ENCODE assay signal across 10 cellular contexts in the genomic region with DNA sequence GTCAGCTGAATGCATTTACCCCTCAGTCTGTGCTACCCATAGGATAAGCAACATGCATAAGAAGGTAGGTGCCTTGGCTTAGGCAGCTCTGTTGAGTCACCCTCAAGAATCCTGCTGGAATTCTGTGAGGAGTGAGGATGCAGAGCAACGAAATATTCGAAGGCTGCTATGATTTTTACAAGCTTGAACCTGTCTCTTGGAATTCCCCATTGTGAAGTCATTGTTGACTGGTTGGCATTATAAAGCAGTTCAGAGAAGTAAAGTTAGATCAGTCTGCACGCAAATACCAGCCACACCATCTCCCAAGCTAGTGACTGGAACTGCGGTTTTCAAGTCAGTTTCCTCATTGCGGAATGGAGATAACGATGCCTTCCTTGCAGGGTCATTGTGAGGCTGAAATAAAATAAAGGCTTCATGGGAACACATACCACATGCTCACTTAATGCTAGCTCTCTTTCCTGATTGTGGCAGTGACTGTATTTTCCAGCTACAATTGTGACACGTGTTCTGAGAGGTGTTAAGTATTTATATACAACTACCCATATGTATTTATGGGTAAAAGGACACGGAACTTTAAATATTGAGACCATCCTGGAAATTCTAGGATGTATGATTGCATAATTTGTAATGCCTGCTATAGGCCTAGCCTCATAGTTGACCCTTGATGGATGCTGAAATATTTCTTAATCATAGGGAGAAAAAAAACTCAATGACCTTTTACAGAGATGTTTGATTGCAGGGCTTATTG.
DNase-seq lines count a peak whose midpoint lies in the region; ATAC-seq and TF ChIP-seq lines count a peak whose summit lies in the region.
"Had no signal": no experiment of that assay in that cellular context is flagged by ENCODE, and none has a peak within 500 bp of the region (broad histone marks: within the 10 kb centered on the region; RNA-seq: fewer than 3 reads in every experiment).

No MANE protein-coding gene starts in this region.

- H3K4me2 ChIP-seq in trophoblast cell (ENCODE audit: low read length) (no peak overlapping the region), GM23338 (no peak overlapping the region)

- no peak overlapping the region for H3K4ac ChIP-seq in trophoblast cell (ENCODE audit: low read depth, low read length)

- H3K4me1 ChIP-seq in ascending aorta (peaks cover 0 to 34% of the 10 kb centered on the region in 2 donors), trophoblast cell (ENCODE audit: control insufficient read depth in 1 of 2, insufficient read depth in 2 of 2, low read length in 2 of 2) (peaks cover 10 to 16% of the 10 kb centered on the region in 2 experiments), GM23338 (ENCODE audit: insufficient read depth) (peaks cover 49% of the 10 kb centered on the region)

- TF ChIP-seq CTCF in ascending aorta (IDR thresholded peaks at IDR 0.05): no peak
- TF ChIP-seq CTCF in GM23338 (conservative IDR thresholded peaks at IDR 0.05; ENCODE audit: low read depth in 2 of 2): no peak

- H3K4me3 ChIP-seq in ascending aorta: no peak overlapping the region
- no peak overlapping the region for H3K4me3 ChIP-seq in trophoblast cell (ENCODE audit: low read depth, low read length)
- no peak overlapping the region for H3K4me3 ChIP-seq in GM23338
- H3K4me3 ChIP-seq: body of pancreas had no signal

- H3K9me3 ChIP-seq in ascending aorta (no peaks in the 10 kb centered on the region), trophoblast cell (ENCODE audit: insufficient read depth, low read depth, low read length) (no peaks in the 10 kb centered on the region)
- H3K9me3 ChIP-seq: body of pancreas had no signal

- intact Hi-C loops in ascending aorta (cut with DNase I): no loop called here

- H3K4me3 Mint-ChIP-seq in IgD-negative memory B cell (peak overlapping the region in 3 of 4 donors; percentile 23 to 83 (median 76)), GM23338 (no peak overlapping the region)

- no peak overlapping the region for H2BK5ac ChIP-seq in trophoblast cell (ENCODE audit: low read depth, low read length, poor library complexity)

- H3K36me3 Mint-ChIP-seq in IgD-negative memory B cell (peaks cover 5% of the 10 kb centered on the region), GM23338 (ENCODE audit: low read depth) (no peaks in the 10 kb centered on the region)

- H3K9ac ChIP-seq in trophoblast cell (ENCODE audit: low read length): no peak overlapping the region

- no peak overlapping the region for H2BK12ac ChIP-seq in trophoblast cell (ENCODE audit: low read length)

- H3K9me3 Mint-ChIP-seq in IgD-negative memory B cell: no peaks in the 10 kb centered on the region
- no peaks in the 10 kb centered on the region; the same call in 2 of the 3 replicates for H3K9me3 Mint-ChIP-seq in GM23338

- H3K4me1 Mint-ChIP-seq in IgD-negative memory B cell (peaks cover 51 to 79% (median 69%) of the 10 kb centered on the region in 3 donors), GM23338 (peaks cover 58% of the 10 kb centered on the region)

- DNase-seq in ascending aorta (ENCODE audit: low spot score in 2 of 2) (no peak), trophoblast cell (peak; percentile 73 to 86), GM23338 (ENCODE audit: low spot score) (no peak), cerebellar nuclear complex (lab: John Stamatoyannopoulos, UW) (no peak), NCI-H510A (lab: John Stamatoyannopoulos, UW) (no peak), dedifferentiated amniotic fluid mesenchymal stem cell (ENCODE audit: extremely low spot score) (no peak)
- DNase-seq: NCI-H774 had no signal

- H4K8ac ChIP-seq in trophoblast cell (ENCODE audit: low read depth, low read length): no peak overlapping the region

- H4K12ac ChIP-seq in trophoblast cell (ENCODE audit: low read depth, low read length): no peak overlapping the region

- no peak overlapping the region for H4K91ac ChIP-seq in trophoblast cell (ENCODE audit: low read depth, low read length)

- H2AFZ ChIP-seq in trophoblast cell (ENCODE audit: insufficient read depth, low read length, poor library complexity) (no peak overlapping the region), GM23338 (no peak overlapping the region)

- no peak overlapping the region for H3K23ac ChIP-seq in trophoblast cell (ENCODE audit: low read length)

- no peaks in the 10 kb centered on the region for H3F3A ChIP-seq in GM23338 (replicated peaks; ENCODE audit: low read depth)

- H3K27ac Mint-ChIP-seq in IgD-negative memory B cell (peak overlapping the region; percentile 71 to 96 (median 94)), GM23338 (no peak overlapping the region)

- no CpG with 5 or more reads among the region's 8 CpGs for WGBS in trophoblast cell (ENCODE audit: extremely low coverage, insufficient coverage, insufficient read length)

- no peak overlapping the region for H3K18ac ChIP-seq in trophoblast cell (ENCODE audit: low read length)

- H3K36me3 ChIP-seq in ascending aorta: no peaks in the 10 kb centered on the region
- H3K36me3 ChIP-seq in trophoblast cell (ENCODE audit: control insufficient read depth in 1 of 2, insufficient read depth in 2 of 2, low read length in 2 of 2): no peaks in the 10 kb centered on the region
- H3K36me3 ChIP-seq in GM23338 (ENCODE audit: insufficient read depth): no peaks in the 10 kb centered on the region

- no peaks in the 10 kb centered on the region for H3K79me1 ChIP-seq in trophoblast cell (ENCODE audit: low read length)

- H3K79me2 ChIP-seq in trophoblast cell (ENCODE audit: control insufficient read depth, insufficient read depth, low read length, poor library complexity): no peaks in the 10 kb centered on the region
- peaks cover 12% of the 10 kb centered on the region; the same call in 1 of the 2 replicates for H3K79me2 ChIP-seq in GM23338 (replicated peaks; ENCODE audit: insufficient read depth)

- ATAC-seq in GM18858 (IDR thresholded peaks at IDR 0.05; ENCODE audit: unreplicated experiment) (peak; percentile 34), GM23338 (no peak)
- ATAC-seq: body of pancreas had no signal

- no peak overlapping the region for H2AK5ac ChIP-seq in trophoblast cell (ENCODE audit: low read length)

- H3K27me3 ChIP-seq in ascending aorta (no peaks in the 10 kb centered on the region), trophoblast cell (ENCODE audit: insufficient read depth, low read length) (no peaks in the 10 kb centered on the region), GM23338 (ENCODE audit: insufficient read depth) (no peaks in the 10 kb centered on the region)
- H3K27me3 ChIP-seq: body of pancreas had no signal

- H3K27me3 Mint-ChIP-seq in IgD-negative memory B cell (no peaks in the 10 kb centered on the region), GM23338 (ENCODE audit: insufficient read depth, low read depth, poor library complexity) (peaks cover 5% of the 10 kb centered on the region)

- H4K20me1 ChIP-seq in GM23338 (replicated peaks; ENCODE audit: insufficient read depth): no peaks in the 10 kb centered on the region

- H3K27ac ChIP-seq in ascending aorta (peak overlapping the region; percentile 19 to 22), trophoblast cell (ENCODE audit: low read depth, low read length) (no peak overlapping the region), GM23338 (ENCODE audit: low read depth) (no peak overlapping the region)

- H3K14ac ChIP-seq in trophoblast cell (ENCODE audit: low read length): no peak overlapping the region

- H3K9me2 ChIP-seq in GM23338 (ENCODE audit: insufficient read depth): no peaks in the 10 kb centered on the region; the same call in none of the 2 replicates

- H2BK120ac ChIP-seq in trophoblast cell (ENCODE audit: insufficient read depth, low read length, poor library complexity): no peak overlapping the region

TF ChIP-seq in GM23338, 12 proteins besides CTCF, POLR2A, EP300 and RAD21 (continues in another document):
- TF ChIP-seq EZH2phosphoT487 (IDR thresholded peaks at IDR 0.05; ENCODE audit: unreplicated experiment): no peak
- TF ChIP-seq JUNB (IDR thresholded peaks at IDR 0.05; ENCODE audit: unreplicated experiment): no peak
- TF ChIP-seq CREB1 (CRISPR knock-in tag; IDR thresholded peaks at IDR 0.05; ENCODE audit: low read depth): no peak
- TF ChIP-seq NANOG (IDR thresholded peaks at IDR 0.05; ENCODE audit: borderline replicate concordance): no peak
- TF ChIP-seq ZNF114 (CRISPR knock-in tag; IDR thresholded peaks at IDR 0.05): no peak
- TF ChIP-seq REST (IDR thresholded peaks at IDR 0.05; ENCODE audit: unreplicated experiment): no peak
- TF ChIP-seq STAT1 (IDR thresholded peaks at IDR 0.05; ENCODE audit: unreplicated experiment): no peak
- TF ChIP-seq ETS1 (IDR thresholded peaks at IDR 0.05): no peak
- no peak for TF ChIP-seq POLR2AphosphoS5 (IDR thresholded peaks at IDR 0.05; ENCODE audit: low read depth)

Comparison
In these comparisons a context has a peak if more than half of its experiments do, and no peak if none do; other contexts are left out.
1. DNase-seq: peak in trophoblast cell (2 of 2); none in ascending aorta (0 of 2), GM23338 (single experiment), cerebellar nuclear complex (0 of 2), NCI-H510A (single experiment) and dedifferentiated amniotic fluid mesenchymal stem cell (single experiment).
2. H3K27ac ChIP-seq: peak in ascending aorta (2 of 2); none in trophoblast cell (single experiment) and GM23338 (single experiment).